Comparison of ENCODE assay signal across 8 cellular contexts in the genomic region with DNA sequence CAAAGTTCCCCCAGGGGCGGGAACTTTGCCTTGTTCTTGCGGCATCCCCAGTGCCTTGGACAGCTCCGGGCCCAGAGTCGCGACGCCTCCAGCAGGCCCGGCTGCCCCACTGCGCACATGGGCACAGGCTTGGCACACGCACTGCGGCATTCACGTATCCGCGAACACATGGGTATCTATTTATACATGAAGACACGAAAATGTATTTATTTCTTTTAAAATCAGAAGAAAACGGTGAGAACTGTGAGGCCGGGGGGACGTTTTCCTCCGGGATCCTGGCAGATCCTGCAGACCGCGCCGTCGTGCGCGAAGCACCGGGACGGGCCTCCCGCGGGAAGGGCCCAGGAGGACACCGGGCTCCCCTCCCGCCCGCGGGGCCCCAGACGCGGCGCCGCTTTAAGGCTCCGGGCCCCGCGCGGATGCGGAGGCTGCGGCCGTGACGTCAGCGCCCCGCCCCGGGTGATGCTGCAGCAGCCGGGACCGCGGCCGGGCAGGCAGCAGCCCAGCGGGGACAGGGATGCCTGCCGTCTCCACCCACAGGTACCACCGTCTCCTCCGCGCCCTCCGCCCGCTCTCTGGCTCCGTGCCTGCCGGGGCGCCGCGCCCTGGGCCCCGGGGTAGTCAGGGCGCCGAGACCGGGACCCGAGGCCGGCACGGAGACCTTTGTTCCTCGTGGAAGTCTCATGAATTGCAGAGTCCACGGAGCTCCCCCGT. TPM values are rescaled to one million over a fixed set of nuclear protein-coding genes. Genes with fewer than 3 reads are reported as not detected.
DNase-seq lines count a peak whose midpoint lies in the region; ATAC-seq and TF ChIP-seq lines count a peak whose summit lies in the region.

A gene (plus strand): TSS at position 468 of the 714 bp plus-strand sequence. CDS start 6,216 bp downstream, outside the sequence.

- H3K27me3 ChIP-seq in mucosa of rectum (ENCODE audit: control insufficient read depth in 2 of 2, insufficient read depth in 2 of 2, low read length in 2 of 2): peaks cover 2 to 8% of the 10 kb centered on the region in 2 donors

- ATAC-seq in GM19351 (IDR thresholded peaks at IDR 0.05; ENCODE audit: unreplicated experiment) (peak; percentile 48), GM19397 (IDR thresholded peaks at IDR 0.05; ENCODE audit: unreplicated experiment) (no peak)

- DNase-seq in 8988T (peak; percentile 67), NCI-H510A treated with DMSO at 0.1 percent for 48 hours (lab: John Stamatoyannopoulos, UW) (peak; percentile 96), activated T-cell treated with anti-CD3 and anti-CD28 coated beads for 48 hours (ENCODE audit: low read depth) (peak; percentile 78), epithelial cell of proximal tubule (ENCODE audit: low read depth) (no peak)
- DNase-seq in stimulated activated CD8-positive, alpha-beta memory T cell treated with anti-CD3 and anti-CD28 coated beads, Interleukin-2, amount 100 ng/mL, for 1 hour (ENCODE audit: low read depth in 2 of 2): peak; percentile 61 to 66

- H3K4me3 ChIP-seq in epithelial cell of proximal tubule (ENCODE audit: low read depth, low read length) (peak within 1 kb of the TSS; percentile 64), mucosa of rectum (ENCODE audit: low read length in 2 of 2) (peak within 1 kb of the TSS; percentile 57 to 62)

- H3K36me3 ChIP-seq in mucosa of rectum (ENCODE audit: control insufficient read depth in 2 of 2, insufficient read depth in 2 of 2, low read length in 2 of 2): no peaks in the 10 kb centered on the region

- H3K9ac ChIP-seq in mucosa of rectum (ENCODE audit: low read depth in 1 of 2, low read length in 2 of 2): peak within 1 kb of the TSS in 1 of 2 donors; percentile 45

- TF ChIP-seq CTCF in epithelial cell of proximal tubule (conservative IDR thresholded peaks at IDR 0.05; ENCODE audit: low read depth, low read length): no peak

- peaks cover 4 to 18% of the 10 kb centered on the region in 2 donors for H3K4me1 ChIP-seq in mucosa of rectum (ENCODE audit: control insufficient read depth in 2 of 2, insufficient read depth in 2 of 2, low read length in 2 of 2)

- no peak within 1 kb of the TSS for H3K27ac ChIP-seq in mucosa of rectum (ENCODE audit: low read depth in 2 of 2, low read length in 2 of 2)

- H3K9me3 ChIP-seq in mucosa of rectum (ENCODE audit: control insufficient read depth in 2 of 2, low read length in 2 of 2): no peaks in the 10 kb centered on the region

RNA-seq across cellular contexts. Expression of the gene that starts here (rescaled TPM):
- 0.22 and 0.63 TPM in 2 replicates for total RNA-seq in epithelial cell of proximal tubule
